In the genomic region with DNA sequence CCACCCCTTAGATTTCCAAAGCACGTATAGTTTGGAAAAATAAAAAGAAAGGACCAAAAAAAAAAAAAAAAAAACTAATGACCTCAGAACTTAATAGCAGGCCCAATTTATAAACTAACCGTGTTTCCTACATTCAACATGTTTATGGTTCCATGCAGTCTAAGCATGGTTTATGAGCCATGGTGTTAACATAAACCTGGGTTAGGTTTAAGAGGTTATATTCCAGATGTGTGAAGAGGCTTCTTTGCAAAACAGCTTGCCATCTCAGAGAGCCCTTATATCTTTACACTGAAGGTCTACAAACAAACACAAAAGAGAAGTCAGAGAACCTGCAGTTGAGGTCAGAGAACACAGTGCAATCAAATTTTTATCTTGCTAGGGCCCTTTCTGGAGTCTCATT, we compare ENCODE assay signal across 8 cellular contexts. TPM values are rescaled to one million over a fixed set of nuclear protein-coding genes. Genes with fewer than 3 reads are reported as not detected.
"Had no signal": no experiment of that assay in that cellular context is flagged by ENCODE, and none has a peak within 500 bp of the region (broad histone marks: within the 10 kb centered on the region; RNA-seq: fewer than 3 reads in every experiment).

No MANE protein-coding gene starts in this region.

- H3K4me3 ChIP-seq: K562 had no signal

- FAIRE-seq: HepG2, HTR-8/SVneo, K562 had no signal

- DNase-seq: IMR-90 had no signal

- H3K27ac ChIP-seq: HL-60 had no signal

- H3K27ac Mint-ChIP-seq: IgD-negative memory B cell had no signal

- H3K4me3 Mint-ChIP-seq: IgD-negative memory B cell had no signal

RNA-seq across cellular contexts. Expression of gene PLAC9, which starts 38.3 kb away (rescaled TPM):
- total RNA-seq: HepG2, HT-29, HT1080, K562 had no signal
- polyA plus RNA-seq: HepG2, IgD-negative memory B cell, K562 had no signal
